In the genomic region with DNA sequence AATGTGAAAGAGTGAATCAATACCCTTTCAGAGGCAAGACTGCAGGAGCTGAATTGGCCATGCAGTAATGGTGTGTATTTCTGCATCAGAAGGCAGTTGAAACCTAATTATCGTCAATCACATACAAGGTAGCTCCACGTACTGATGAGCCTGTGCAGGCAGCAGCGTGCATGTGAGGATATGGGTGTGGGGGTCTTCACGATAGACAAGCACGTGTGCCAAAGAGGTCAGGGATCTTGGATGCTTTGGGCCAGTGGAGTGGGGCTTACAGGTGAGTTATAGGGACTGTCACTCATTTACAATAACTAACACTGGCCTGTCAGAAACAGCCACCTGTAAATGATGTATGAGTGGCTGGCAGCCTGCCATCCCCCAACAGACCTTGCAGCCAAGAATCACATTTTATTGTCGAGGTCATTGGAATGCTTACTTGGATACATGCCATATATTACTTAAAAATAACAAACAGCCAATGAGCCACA, we compare ENCODE assay signal across 1 cellular context.
TF ChIP-seq lines count a peak whose summit lies in the region.

No MANE protein-coding gene starts in this region.

TF ChIP-seq in WTC11, 78 proteins besides CTCF, POLR2A, EP300 and RAD21 (continued from another document):
- TF ChIP-seq CBFB (CRISPR knock-in tag; IDR thresholded peaks at IDR 0.05; ENCODE audit: low read depth): no peak
- TF ChIP-seq NFYB (CRISPR knock-in tag; conservative IDR thresholded peaks at IDR 0.05; ENCODE audit: low read depth): no peak
- TF ChIP-seq, protein P1, sequence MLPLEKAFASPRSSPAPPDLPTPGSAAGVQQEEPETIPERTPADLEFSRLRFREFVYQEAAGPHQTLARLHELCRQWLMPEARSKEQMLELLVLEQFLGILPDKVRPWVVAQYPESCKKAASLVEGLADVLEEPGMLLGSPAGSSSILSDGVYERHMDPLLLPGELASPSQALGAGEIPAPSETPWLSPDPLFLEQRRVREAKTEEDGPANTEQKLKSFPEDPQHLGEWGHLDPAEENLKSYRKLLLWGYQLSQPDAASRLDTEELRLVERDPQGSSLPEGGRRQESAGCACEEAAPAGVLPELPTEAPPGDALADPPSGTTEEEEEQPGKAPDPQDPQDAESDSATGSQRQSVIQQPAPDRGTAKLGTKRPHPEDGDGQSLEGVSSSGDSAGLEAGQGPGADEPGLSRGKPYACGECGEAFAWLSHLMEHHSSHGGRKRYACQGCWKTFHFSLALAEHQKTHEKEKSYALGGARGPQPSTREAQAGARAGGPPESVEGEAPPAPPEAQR (CRISPR knock-in tag; IDR thresholded peaks at IDR 0.05): no peak
- TF ChIP-seq, protein P2, sequence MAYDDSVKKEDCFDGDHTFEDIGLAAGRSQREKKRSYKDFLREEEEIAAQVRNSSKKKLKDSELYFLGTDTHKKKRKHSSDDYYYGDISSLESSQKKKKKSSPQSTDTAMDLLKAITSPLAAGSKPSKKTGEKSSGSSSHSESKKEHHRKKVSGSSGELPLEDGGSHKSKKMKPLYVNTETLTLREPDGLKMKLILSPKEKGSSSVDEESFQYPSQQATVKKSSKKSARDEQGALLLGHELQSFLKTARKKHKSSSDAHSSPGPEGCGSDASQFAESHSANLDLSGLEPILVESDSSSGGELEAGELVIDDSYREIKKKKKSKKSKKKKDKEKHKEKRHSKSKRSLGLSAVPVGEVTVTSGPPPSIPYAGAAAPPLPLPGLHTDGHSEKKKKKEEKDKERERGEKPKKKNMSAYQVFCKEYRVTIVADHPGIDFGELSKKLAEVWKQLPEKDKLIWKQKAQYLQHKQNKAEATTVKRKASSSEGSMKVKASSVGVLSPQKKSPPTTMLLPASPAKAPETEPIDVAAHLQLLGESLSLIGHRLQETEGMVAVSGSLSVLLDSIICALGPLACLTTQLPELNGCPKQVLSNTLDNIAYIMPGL (CRISPR knock-in tag; IDR thresholded peaks at IDR 0.05): no peak
TF ChIP-seq in WTC11: peak in this region for 0.
